ENCODE assay signal across 28 cellular contexts in the genomic region with DNA sequence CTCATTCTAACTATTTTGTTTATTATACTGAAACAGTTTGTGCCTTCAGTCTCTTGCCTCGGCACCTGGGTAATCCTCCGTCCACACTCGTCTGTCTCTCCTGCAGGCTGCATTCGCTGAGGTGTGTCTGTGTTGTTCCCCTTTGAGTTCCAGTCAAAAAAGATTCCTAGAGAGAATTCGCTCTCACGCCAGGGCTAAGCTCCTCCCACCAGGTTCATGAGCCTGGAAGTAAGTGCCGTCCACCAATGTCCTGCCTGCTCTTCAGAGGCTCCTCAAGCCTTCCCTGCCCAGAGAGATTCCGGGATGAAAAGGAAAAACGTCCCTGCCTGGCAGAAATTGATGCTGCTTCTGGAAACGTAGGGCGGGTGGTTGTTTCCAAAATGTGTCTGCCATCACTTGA. TPM values are rescaled to one million over a fixed set of nuclear protein-coding genes. Genes with fewer than 3 reads are reported as not detected.
DNase-seq lines count a peak whose midpoint lies in the region; ATAC-seq and TF ChIP-seq lines count a peak whose summit lies in the region.
"Had no signal": no experiment of that assay in that cellular context is flagged by ENCODE, and none has a peak within 500 bp of the region (broad histone marks: within the 10 kb centered on the region; RNA-seq: fewer than 3 reads in every experiment).

No MANE protein-coding gene starts in this region.

- POLR2A ChIA-PET in activated CD4-positive, alpha-beta T cell treated with anti-CD3 and anti-CD28 coated beads, Interleukin-2, amount 10 ng/mL, durations not matched to agents 7 days and 5 days (lab: Charles Lee): interaction anchor here (0.7 kb wide), 1 partner anchor 627 kb away, joined by 3 read pairs; no protein-coding TSS in a partner anchor

- H3K4me3 Mint-ChIP-seq in activated CD4-positive, alpha-beta T cell treated with anti-CD3 and anti-CD28 coated beads, Interleukin-2, amount 10 ng/mL, durations not matched to agents 7 days and 5 days: no peak overlapping the region
- H3K4me3 Mint-ChIP-seq in endothelial cell (ENCODE audit: unreplicated experiment): no peak overlapping the region
- H3K4me3 Mint-ChIP-seq: activated T-cell treated with anti-CD3 and anti-CD28 coated beads, Interleukin-2, amount 50 U/mL, for 4 hours; T-cell had no signal

- H3K36me3 ChIP-seq in right lobe of liver (peaks cover 0 to 4% (median 0%) of the 10 kb centered on the region in 4 donors), thyroid gland (no peaks in the 10 kb centered on the region)
- H3K36me3 ChIP-seq: prostate gland had no signal

- H3K27me3 ChIP-seq in right lobe of liver: no peaks in the 10 kb centered on the region
- H3K27me3 ChIP-seq in thyroid gland: no peaks in the 10 kb centered on the region
- H3K27me3 ChIP-seq: esophagus squamous epithelium, Peyer's patch had no signal

- H3K9me3 ChIP-seq in right lobe of liver: no peaks in the 10 kb centered on the region
- no peaks in the 10 kb centered on the region for H3K9me3 ChIP-seq in thyroid gland
- H3K9me3 ChIP-seq: A549, esophagus squamous epithelium, HAP-1, lower lobe of right lung, Peyer's patch, prostate gland had no signal

- H3K27me3 Mint-ChIP-seq in activated CD4-positive, alpha-beta T cell treated with anti-CD3 and anti-CD28 coated beads, Interleukin-2, amount 10 ng/mL, durations not matched to agents 7 days and 5 days: no peaks in the 10 kb centered on the region
- peaks cover 11% of the 10 kb centered on the region for H3K27me3 Mint-ChIP-seq in endothelial cell (ENCODE audit: unreplicated experiment)
- H3K27me3 Mint-ChIP-seq: IgD-negative memory B cell, T-cell had no signal

- TF ChIP-seq POLR2A in right lobe of liver (IDR thresholded peaks at IDR 0.05) (no peak), thyroid gland (IDR thresholded peaks at IDR 0.05) (no peak)

- peak overlapping the region; percentile 5 for H3K27ac Mint-ChIP-seq in activated CD4-positive, alpha-beta T cell treated with anti-CD3 and anti-CD28 coated beads, Interleukin-2, amount 10 ng/mL, durations not matched to agents 7 days and 5 days
- H3K27ac Mint-ChIP-seq in endothelial cell (ENCODE audit: unreplicated experiment): no peak overlapping the region
- H3K27ac Mint-ChIP-seq: T-cell had no signal

- CTCF ChIA-PET in activated CD4-positive, alpha-beta T cell treated with anti-CD3 and anti-CD28 coated beads, Interleukin-2, amount 10 ng/mL, durations not matched to agents 7 days and 5 days (lab: Charles Lee): interaction anchor here (0.6 to 1.1 kb wide), 2 partner anchors 10 to 144 kb away, joined by 3 to 5 read pairs; no protein-coding TSS in a partner anchor

- H3K4me1 Mint-ChIP-seq in activated CD4-positive, alpha-beta T cell treated with anti-CD3 and anti-CD28 coated beads, Interleukin-2, amount 10 ng/mL, durations not matched to agents 7 days and 5 days: peaks cover 16% of the 10 kb centered on the region
- peaks cover 4% of the 10 kb centered on the region for H3K4me1 Mint-ChIP-seq in endothelial cell (ENCODE audit: unreplicated experiment)

- H3K27ac ChIP-seq in right lobe of liver (no peak overlapping the region), thyroid gland (peak overlapping the region in 1 of 3 donors; percentile 22)
- H3K27ac ChIP-seq: A549, esophagus squamous epithelium, lower lobe of right lung, Peyer's patch, prostate gland had no signal

- no peak for DNase-seq in activated CD4-positive, alpha-beta T cell treated with anti-CD3 and anti-CD28 coated beads, Interleukin-2, amount 10 ng/mL, durations not matched to agents 7 days and 5 days
- no peak for DNase-seq in activated CD4-positive, alpha-beta T cell treated with anti-CD3 and anti-CD28 coated beads, Interleukin-2, amount 50 U/mL, for 1 hour
- peak; percentile 19 for DNase-seq in cerebellar cortex (ENCODE audit: low spot score)
- no peak for DNase-seq in right lobe of liver
- peak; percentile 74 to 78 for DNase-seq in thyroid gland
- no peak for DNase-seq in endothelial cell (ENCODE audit: low spot score)
- DNase-seq in Kasumi-1 (lab: John Stamatoyannopoulos, UW): no peak
- DNase-seq: activated CD4-positive, alpha-beta T cell treated with anti-CD3 and anti-CD28 coated beads for 1 hour; activated naive CD4-positive, alpha-beta T cell treated with Interleukin-2 at 50 U/mL for 16 hours; activated T-cell treated with anti-CD3 and anti-CD28 coated beads, Interleukin-2, amount 50 U/mL, for 4 hours; amniotic stem cell; DMS79; esophagus squamous epithelium; lower lobe of right lung; NCI-H1436 treated with DMSO at 0.1 percent for 48 hours; NCI-H526; Peyer's patch; stimulated activated CD4-positive, alpha-beta T cell treated with anti-CD3 and anti-CD28 coated beads, Interleukin-2, amount 100 ng/mL, for 24 hours; T-cell had no signal

- H3K36me3 Mint-ChIP-seq in activated CD4-positive, alpha-beta T cell treated with anti-CD3 and anti-CD28 coated beads, Interleukin-2, amount 10 ng/mL, durations not matched to agents 7 days and 5 days (ENCODE audit: low read depth): peaks cover 3% of the 10 kb centered on the region
- H3K36me3 Mint-ChIP-seq in endothelial cell (ENCODE audit: low read depth, unreplicated experiment): no peaks in the 10 kb centered on the region
- H3K36me3 Mint-ChIP-seq: IgD-negative memory B cell, T-cell had no signal

- 23% methylated on average over 11 of the region's 11 CpGs for WGBS in right lobe of liver (ENCODE audit: insufficient coverage, low coverage, low lambda C conversion rate, missing lambda C conversion rate)
- 24 to 25% methylated on average over 11 of the region's 11 CpGs for WGBS in thyroid gland, 2 donors

- ATAC-seq in right lobe of liver (peak in 3 of 4 donors; percentile 8 to 32 (median 22)), HG03108 (IDR thresholded peaks at IDR 0.05; ENCODE audit: unreplicated experiment) (no peak)
- ATAC-seq: A549; activated T-cell treated with anti-CD3 and anti-CD28 coated beads, Interleukin-2, amount 50 U/mL, for 4 hours; lower lobe of right lung; T-cell had no signal

- TF ChIP-seq CTCF in right lobe of liver (IDR thresholded peaks at IDR 0.05): no peak
- TF ChIP-seq CTCF in thyroid gland (IDR thresholded peaks at IDR 0.05): no peak
- no peak for TF ChIP-seq CTCF in endothelial cell (IDR thresholded peaks at IDR 0.05; ENCODE audit: unreplicated experiment)

- H3K4me3 ChIP-seq in right lobe of liver (no peak overlapping the region), thyroid gland (replicated peaks in 1 of 3) (no peak overlapping the region)
- H3K4me3 ChIP-seq: A549, esophagus squamous epithelium, HAP-1, lower lobe of right lung, Peyer's patch, prostate gland had no signal

- no peaks in the 10 kb centered on the region for H3K9me3 Mint-ChIP-seq in activated CD4-positive, alpha-beta T cell treated with anti-CD3 and anti-CD28 coated beads, Interleukin-2, amount 10 ng/mL, durations not matched to agents 7 days and 5 days
- H3K9me3 Mint-ChIP-seq in endothelial cell (ENCODE audit: unreplicated experiment): no peaks in the 10 kb centered on the region
- H3K9me3 Mint-ChIP-seq: activated T-cell treated with anti-CD3 and anti-CD28 coated beads, Interleukin-2, amount 50 U/mL, for 4 hours; IgD-negative memory B cell; neural crest cell; T-cell had no signal

- intact Hi-C loops in right lobe of liver (cut with DNase I) (loop anchor here (10.0 kb wide), 1 partner anchor 52 kb away; no protein-coding TSS in a partner anchor), thyroid gland (cut with DNase I) (loop anchor here (10.0 kb wide), 2 partner anchors 62 to 112 kb away; no protein-coding TSS in a partner anchor)

- H3K4me1 ChIP-seq in right lobe of liver (peaks cover 0 to 5% (median 0%) of the 10 kb centered on the region in 4 donors), thyroid gland (peaks cover 0 to 11% of the 10 kb centered on the region in 2 donors)
- H3K4me1 ChIP-seq: A549, lower lobe of right lung, prostate gland had no signal

RNA-seq across cellular contexts. Expression of a gene that starts 12.9 kb away (rescaled TPM):
- 10 to 100 TPM; 35.1 to 36.8 TPM for total RNA-seq in activated CD4-positive, alpha-beta T cell treated with anti-CD3 and anti-CD28 coated beads, Interleukin-2, amount 10 ng/mL, durations not matched to agents 7 days and 5 days
- 10 to 100 TPM; 33.5 to 75.1 (median 43.0) TPM for total RNA-seq in right lobe of liver
- total RNA-seq in thyroid gland: 10 to 100 TPM; 74.6 to 98.0 (median 84.0) TPM
- total RNA-seq in endothelial cell (ENCODE audit: unreplicated experiment): 38.0 TPM

RNA-seq across cellular contexts. Expression of a gene that starts 21.2 kb away (rescaled TPM):
- 10 to 100 TPM; 10.5 to 11.1 TPM for total RNA-seq in activated CD4-positive, alpha-beta T cell treated with anti-CD3 and anti-CD28 coated beads, Interleukin-2, amount 10 ng/mL, durations not matched to agents 7 days and 5 days
- total RNA-seq in right lobe of liver: 100 to 1,000 TPM in 2 of 6 experiments, 10 to 100 TPM in 4; 70.2 to 119 (median 93.8) TPM
- total RNA-seq in thyroid gland: 100 to 1,000 TPM in 1 of 4 donors, 10 to 100 TPM in 3; 64.4 to 107 (median 80.8) TPM
- total RNA-seq in endothelial cell (ENCODE audit: unreplicated experiment): 173 TPM

RNA-seq across cellular contexts. Expression of a gene that starts 54.5 kb away (rescaled TPM):
- total RNA-seq in activated CD4-positive, alpha-beta T cell treated with anti-CD3 and anti-CD28 coated beads, Interleukin-2, amount 10 ng/mL, durations not matched to agents 7 days and 5 days: not detected
- total RNA-seq in right lobe of liver (under 1 TPM in 1 of 6 experiments, not detected in 5; 0.44 TPM), thyroid gland (not detected), endothelial cell (ENCODE audit: unreplicated experiment) (not detected)
- total RNA-seq: activated CD8-positive, alpha-beta memory T cell treated with anti-CD3 and anti-CD28 coated beads for 36 hours; activated T-cell treated with anti-CD3 and anti-CD28 coated beads, Interleukin-2, amount 50 U/mL, for 4 hours; esophagus squamous epithelium; lower lobe of right lung; mucosa of gallbladder; neural crest cell; Peyer's patch; prostate gland; T-cell; urinary bladder had no signal

Comparison
In these comparisons a context has a peak if more than half of its experiments do, and no peak if none do; other contexts are left out.
1. DNase-seq: peak in cerebellar cortex (single experiment) and thyroid gland (2 of 2); none in activated CD4-positive, alpha-beta T cell treated with anti-CD3 and anti-CD28 coated beads, Interleukin-2, amount 10 ng/mL, durations not matched to agents 7 days and 5 days (single experiment), activated CD4-positive, alpha-beta T cell treated with anti-CD3 and anti-CD28 coated beads, Interleukin-2, amount 50 U/mL, for 1 hour (single experiment), right lobe of liver (0 of 3), endothelial cell (single experiment) and Kasumi-1 (0 of 2).
2. RNA of a gene that starts 21.2 kb away (total RNA-seq): 173 TPM in endothelial cell (single experiment), 70.2 to 119 TPM in right lobe of liver and 64.4 to 107 TPM in thyroid gland; 10.5 to 11.1 TPM in activated CD4-positive, alpha-beta T cell treated with anti-CD3 and anti-CD28 coated beads, Interleukin-2, amount 10 ng/mL, durations not matched to agents 7 days and 5 days; every median in the first group is over 4 times any median in the second.